In genomic region chr9:104269374-104269773, GRCh38 we compare ENCODE assay signal across 24 cellular contexts.
"Had no signal": no experiment of that assay in that cellular context is flagged by ENCODE, and none has a peak within 500 bp of the region (broad histone marks: within the 10 kb centered on the region; RNA-seq: fewer than 3 reads in every experiment).

No MANE protein-coding gene starts in this region.

- H3K9me3 ChIP-seq: gastrocnemius medialis, neutrophil, sigmoid colon, testis, transverse colon, upper lobe of right lung, uterus had no signal

- H3K27me3 ChIP-seq: gastrocnemius medialis, heart left ventricle, neutrophil, sigmoid colon, testis, transverse colon, upper lobe of right lung, uterus had no signal

- DNase-seq: cortex of kidney; effector memory CD8-positive, alpha-beta T cell; erythroblast; foreskin fibroblast; gastrocnemius medialis; heart left ventricle; hippocampal formation; naive B cell; right cardiac atrium; sigmoid colon; stimulated activated CD4-positive, alpha-beta T cell treated with anti-CD3 and anti-CD28 coated beads, Interleukin-4, amount 100 ng/mL, for 4 hours; stimulated activated naive CD8-positive, alpha-beta T cell treated with anti-CD3 and anti-CD28 coated beads, Interleukin-15, Interleukin-2, amounts not matched to agents 100 U/mL and 50 U/mL, for 24 hours; substantia nigra; testis; transverse colon; upper lobe of right lung; uterus had no signal

- FAIRE-seq: endometrium, keratinocyte had no signal

- H3K4me3 ChIP-seq: gastrocnemius medialis, heart left ventricle, lung, sigmoid colon, testis, transverse colon, upper lobe of right lung, uterus had no signal

- ATAC-seq: effector memory CD8-positive, alpha-beta T cell; gastrocnemius medialis; heart left ventricle; natural killer cell treated with Interleukin-12 subunit alpha and Interleukin-12 subunit beta and Interleukin-15 and Interleukin-18, amount 100 ng/mL, for 72 hours; right cardiac atrium; stimulated activated memory B cell treated with anti-CD40 and anti-IgM and Interleukin-4, amounts not matched to agents 10 μg/mL and 1 μg/mL and 100 μg/mL, for 72 hours; stimulated activated naive CD8-positive, alpha-beta T cell treated with anti-CD3 and anti-CD28 coated beads, Interleukin-15, Interleukin-2, amounts not matched to agents 100 U/mL and 50 U/mL, for 24 hours had no signal

- H3K27ac ChIP-seq: gastrocnemius medialis, heart left ventricle, neutrophil, parathyroid adenoma, sigmoid colon, testis, upper lobe of right lung, uterus had no signal

- H3K36me3 ChIP-seq: gastrocnemius medialis, heart left ventricle, neutrophil, sigmoid colon, upper lobe of right lung, uterus had no signal

- H3K9ac ChIP-seq: parathyroid adenoma had no signal

- H3K4me1 ChIP-seq: gastrocnemius medialis, heart left ventricle, parathyroid adenoma, sigmoid colon, testis, upper lobe of right lung, uterus had no signal
